ENCODE assay signal across 26 cellular contexts in the genomic region with DNA sequence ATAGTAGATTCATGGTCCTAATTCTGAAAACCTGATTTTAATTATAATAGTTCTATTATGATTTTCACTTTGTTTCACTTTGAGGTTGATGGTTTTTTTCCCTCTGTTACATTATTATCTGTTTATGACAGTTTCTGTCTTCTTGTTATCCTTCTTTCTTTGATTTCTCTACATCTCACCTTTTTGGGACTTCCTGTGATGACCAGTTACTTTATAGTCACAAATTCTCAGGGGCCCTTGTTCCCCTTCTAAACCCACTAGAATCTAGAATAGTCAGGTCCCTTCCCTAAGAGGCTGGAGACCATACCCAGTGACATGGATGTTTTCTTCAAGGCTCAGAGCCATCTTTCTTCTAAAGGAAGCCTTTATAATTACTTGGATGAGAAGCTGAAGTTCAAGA.
"Had no signal": no experiment of that assay in that cellular context is flagged by ENCODE, and none has a peak within 500 bp of the region (broad histone marks: within the 10 kb centered on the region; RNA-seq: fewer than 3 reads in every experiment).

No MANE protein-coding gene starts in this region.

- H3K4me3 Mint-ChIP-seq: activated B cell treated with CpG ODN at 0.5 μM for 24 hours; activated CD4-positive, alpha-beta memory T cell treated with anti-CD3 and anti-CD28 coated beads, Interleukin-2, amount 10 ng/mL, durations not matched to agents 7 days and 5 days; activated CD4-positive, alpha-beta T cell treated with anti-CD3 and anti-CD28 coated beads, Interleukin-2, amount 10 ng/mL, durations not matched to agents 7 days and 5 days; activated CD8-positive, alpha-beta memory T cell treated with anti-CD3 and anti-CD28 coated beads, Interleukin-2, amount 10 ng/mL, durations not matched to agents 7 days and 5 days; activated naive CD4-positive, alpha-beta T cell treated with anti-CD3 and anti-CD28 coated beads for 36 hours; activated naive CD8-positive, alpha-beta T cell treated with anti-CD3 and anti-CD28 coated beads, Interleukin-2, amount 10 ng/mL, durations not matched to agents 7 days and 5 days; activated T-cell treated with anti-CD3 and anti-CD28 coated beads, Interleukin-2, amount 50 U/mL, for 4 hours; brain; T-helper 17 cell; T-helper 2 cell treated with Interferon-gamma antibody and Interleukin-4, amounts not matched to agents 5 μg/mL and 100 μg/mL, for 36 hours had no signal

- ATAC-seq: activated CD8-positive, alpha-beta memory T cell treated with anti-CD3 and anti-CD28 coated beads, Interleukin-2, amount 10 ng/mL, durations not matched to agents 7 days and 5 days; activated T-cell treated with anti-CD3 and anti-CD28 coated beads, Interleukin-2, amount 50 U/mL, for 4 hours; SK-N-SH treated with all-trans-retinoic acid at 6 μM for 48 hours; T-helper 17 cell had no signal

- H3K4me1 Mint-ChIP-seq: activated CD4-positive, alpha-beta T cell treated with anti-CD3 and anti-CD28 coated beads, Interleukin-2, amount 10 ng/mL, durations not matched to agents 7 days and 5 days; activated naive CD8-positive, alpha-beta T cell treated with anti-CD3 and anti-CD28 coated beads, Interleukin-2, amount 10 ng/mL, durations not matched to agents 7 days and 5 days; brain had no signal

- H3K27me3 Mint-ChIP-seq: activated B cell treated with CpG ODN at 0.5 μM for 24 hours; activated CD4-positive, alpha-beta memory T cell treated with anti-CD3 and anti-CD28 coated beads, Interleukin-2, amount 10 ng/mL, durations not matched to agents 7 days and 5 days; activated CD4-positive, alpha-beta T cell treated with anti-CD3 and anti-CD28 coated beads, Interleukin-2, amount 10 ng/mL, durations not matched to agents 7 days and 5 days; activated CD8-positive, alpha-beta memory T cell treated with anti-CD3 and anti-CD28 coated beads, Interleukin-2, amount 10 ng/mL, durations not matched to agents 7 days and 5 days; activated naive CD8-positive, alpha-beta T cell treated with anti-CD3 and anti-CD28 coated beads, Interleukin-2, amount 10 ng/mL, durations not matched to agents 7 days and 5 days; brain; T-helper 17 cell had no signal

- DNase-seq: activated B cell treated with CpG ODN at 0.5 μM for 24 hours; activated CD4-positive, alpha-beta memory T cell treated with anti-CD3 and anti-CD28 coated beads, Interleukin-2, amount 10 ng/mL, durations not matched to agents 7 days and 5 days; activated CD4-positive, alpha-beta T cell treated with anti-CD3 and anti-CD28 coated beads, Interleukin-2, amount 10 ng/mL, durations not matched to agents 7 days and 5 days; activated CD4-positive, alpha-beta T cell treated with anti-CD3 and anti-CD28 coated beads, Interleukin-2, amount 50 U/mL, for 4 hours; activated CD8-positive, alpha-beta memory T cell treated with anti-CD3 and anti-CD28 coated beads, Interleukin-2, amount 10 ng/mL, durations not matched to agents 7 days and 5 days; activated CD8-positive, alpha-beta memory T cell treated with anti-CD3 and anti-CD28 coated beads, Interleukin-2, amount 50 U/mL, for 4 hours; activated effector memory CD4-positive, alpha-beta T cell treated with Interleukin-2 at 50 U/mL for 16 hours; activated gamma-delta T cell treated with Interleukin-2 at 50 U/mL for 16 hours; activated naive CD4-positive, alpha-beta T cell treated with anti-CD3 and anti-CD28 coated beads for 36 hours; activated naive CD8-positive, alpha-beta T cell treated with anti-CD3 and anti-CD28 coated beads, Interleukin-2, amount 10 ng/mL, durations not matched to agents 7 days and 5 days; activated T-cell treated with anti-CD3 and anti-CD28 coated beads, Interleukin-2, amount 50 U/mL, for 4 hours; central memory CD4-positive, alpha-beta T cell; cerebellar nuclear complex; colonic mucosa; effector CD8-positive, alpha-beta T cell; esophagus squamous epithelium; foreskin fibroblast; head of caudate nucleus; T-helper 1 cell; T-helper 17 cell; T1000; WERI-Rb-1 had no signal

- H3K36me3 Mint-ChIP-seq: activated naive CD4-positive, alpha-beta T cell treated with anti-CD3 and anti-CD28 coated beads, Interleukin-2, amount 50 U/mL, for 72 hours; brain had no signal

- H3K9me3 Mint-ChIP-seq: activated B cell treated with CpG ODN at 0.5 μM for 24 hours; activated CD4-positive, alpha-beta memory T cell treated with anti-CD3 and anti-CD28 coated beads, Interleukin-2, amount 10 ng/mL, durations not matched to agents 7 days and 5 days; activated CD4-positive, alpha-beta T cell treated with anti-CD3 and anti-CD28 coated beads, Interleukin-2, amount 10 ng/mL, durations not matched to agents 7 days and 5 days; activated naive CD4-positive, alpha-beta T cell treated with anti-CD3 and anti-CD28 coated beads for 36 hours; activated naive CD4-positive, alpha-beta T cell treated with anti-CD3 and anti-CD28 coated beads, Interleukin-2, amount 50 U/mL, for 72 hours; activated T-cell treated with anti-CD3 and anti-CD28 coated beads, Interleukin-2, amount 50 U/mL, for 4 hours; brain; T-helper 2 cell treated with Interferon-gamma antibody and Interleukin-4, amounts not matched to agents 5 μg/mL and 100 μg/mL, for 36 hours had no signal

- H3K27ac Mint-ChIP-seq: activated B cell treated with CpG ODN at 0.5 μM for 24 hours; activated CD4-positive, alpha-beta memory T cell treated with anti-CD3 and anti-CD28 coated beads, Interleukin-2, amount 10 ng/mL, durations not matched to agents 7 days and 5 days; activated CD4-positive, alpha-beta T cell treated with anti-CD3 and anti-CD28 coated beads, Interleukin-2, amount 10 ng/mL, durations not matched to agents 7 days and 5 days; activated CD8-positive, alpha-beta memory T cell treated with anti-CD3 and anti-CD28 coated beads, Interleukin-2, amount 10 ng/mL, durations not matched to agents 7 days and 5 days; activated naive CD4-positive, alpha-beta T cell treated with anti-CD3 and anti-CD28 coated beads for 36 hours; activated naive CD8-positive, alpha-beta T cell treated with anti-CD3 and anti-CD28 coated beads, Interleukin-2, amount 10 ng/mL, durations not matched to agents 7 days and 5 days; brain; T-helper 17 cell; T-helper 2 cell treated with Interferon-gamma antibody and Interleukin-4, amounts not matched to agents 5 μg/mL and 100 μg/mL, for 36 hours had no signal
